ENCODE assay signal across 8 cellular contexts in genomic region chr12:120301962-120302815, GRCh38. TPM values are rescaled to one million over a fixed set of nuclear protein-coding genes. Genes with fewer than 3 reads are reported as not detected.
DNase-seq lines count a peak whose midpoint lies in the region; ATAC-seq and TF ChIP-seq lines count a peak whose summit lies in the region.

A gene with protein sequence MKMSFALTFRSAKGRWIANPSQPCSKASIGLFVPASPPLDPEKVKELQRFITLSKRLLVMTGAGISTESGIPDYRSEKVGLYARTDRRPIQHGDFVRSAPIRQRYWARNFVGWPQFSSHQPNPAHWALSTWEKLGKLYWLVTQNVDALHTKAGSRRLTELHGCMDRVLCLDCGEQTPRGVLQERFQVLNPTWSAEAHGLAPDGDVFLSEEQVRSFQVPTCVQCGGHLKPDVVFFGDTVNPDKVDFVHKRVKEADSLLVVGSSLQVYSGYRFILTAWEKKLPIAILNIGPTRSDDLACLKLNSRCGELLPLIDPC (plus strand): TSS chr12:120302321. CDS start chr12:120303562, 1,241 bp downstream.

- ATAC-seq in GM19452 (IDR thresholded peaks at IDR 0.05; ENCODE audit: unreplicated experiment): peak; percentile 94
- ATAC-seq in activated CD8-positive, alpha-beta T cell treated with anti-CD3 and anti-CD28 coated beads for 36 hours: peak; percentile 99

- no peaks in the 10 kb centered on the region for H3K27me3 ChIP-seq in CD4-positive, alpha-beta memory T cell (ENCODE audit: insufficient read depth, low read length)
- no peaks in the 10 kb centered on the region for H3K27me3 ChIP-seq in effector memory CD4-positive, alpha-beta T cell (replicated peaks; ENCODE audit: control insufficient read depth, insufficient read depth, low read length, poor library complexity, severe bottlenecking)

- POLR2A ChIA-PET in CD4-positive, alpha-beta memory T cell (lab: Charles Lee; ENCODE audit: partially characterized antibody): interaction anchor here (0.7 to 4.4 kb wide), 25 partner anchors 8 to 411 kb away, joined by 3 to 207 read pairs (median 4); partner anchors contain the start of genes COQ5, DYNLL1, PLA2G1B and POP5
- POLR2A ChIA-PET in activated CD8-positive, alpha-beta T cell treated with anti-CD3 and anti-CD28 coated beads for 36 hours (lab: Charles Lee): interaction anchor here (1.1 to 7.5 kb wide), 8 partner anchors 10 to 103 kb away, joined by 3 to 154 read pairs (median 8); partner anchors contain the start of genes PLA2G1B, RNU4-1, RNU4-2 and RPLP0

- H3K36me3 Mint-ChIP-seq in CD4-positive, alpha-beta memory T cell: peaks cover 0 to 2% of the 10 kb centered on the region in 2 donors
- H3K36me3 Mint-ChIP-seq in activated CD8-positive, alpha-beta T cell treated with anti-CD3 and anti-CD28 coated beads for 36 hours (ENCODE audit: low read depth): no peaks in the 10 kb centered on the region

- H3K4me3 ChIP-seq in CD4-positive, alpha-beta memory T cell (ENCODE audit: low read length in 2 of 2): peak within 1 kb of the TSS; percentile 65 to 94
- H3K4me3 ChIP-seq in effector memory CD4-positive, alpha-beta T cell (ENCODE audit: insufficient read depth, low read depth, low read length, poor library complexity, severe bottlenecking): peak within 1 kb of the TSS; percentile 94

- peak within 1 kb of the TSS; percentile 77 to 95 (median 93) for H3K27ac Mint-ChIP-seq in CD4-positive, alpha-beta memory T cell
- peak within 1 kb of the TSS; percentile 91 for H3K27ac Mint-ChIP-seq in activated CD8-positive, alpha-beta T cell treated with anti-CD3 and anti-CD28 coated beads for 36 hours

- no peaks in the 10 kb centered on the region for H3K9me3 ChIP-seq in CD4-positive, alpha-beta memory T cell (ENCODE audit: control insufficient read depth in 1 of 2, low read length in 2 of 2)
- H3K9me3 ChIP-seq in effector memory CD4-positive, alpha-beta T cell (ENCODE audit: control insufficient read depth, low read length): no peaks in the 10 kb centered on the region

- H3K27me3 Mint-ChIP-seq in CD4-positive, alpha-beta memory T cell: no peaks in the 10 kb centered on the region
- H3K27me3 Mint-ChIP-seq in activated CD8-positive, alpha-beta T cell treated with anti-CD3 and anti-CD28 coated beads for 36 hours: no peaks in the 10 kb centered on the region

- TF ChIP-seq CTCF in activated CD8-positive, alpha-beta T cell treated with anti-CD3 and anti-CD28 coated beads for 36 hours (IDR thresholded peaks at IDR 0.05): peak; percentile 66

- peak within 1 kb of the TSS; percentile 93 to 98 (median 96) for H3K4me3 Mint-ChIP-seq in CD4-positive, alpha-beta memory T cell
- H3K4me3 Mint-ChIP-seq in activated CD8-positive, alpha-beta T cell treated with anti-CD3 and anti-CD28 coated beads for 36 hours: peak within 1 kb of the TSS; percentile 98

- peaks cover 6 to 10% (median 8%) of the 10 kb centered on the region in 4 donors for H3K4me1 Mint-ChIP-seq in CD4-positive, alpha-beta memory T cell
- H3K4me1 Mint-ChIP-seq in activated CD8-positive, alpha-beta T cell treated with anti-CD3 and anti-CD28 coated beads for 36 hours (ENCODE audit: low read depth): peaks cover 8% of the 10 kb centered on the region

- CTCF ChIA-PET in CD4-positive, alpha-beta memory T cell (lab: Charles Lee; ENCODE audit: partially characterized antibody): interaction anchor here (0.6 to 3.9 kb wide), 23 partner anchors 8 to 257 kb away, joined by 3 to 69 read pairs (median 4); partner anchors contain the start of genes RNU4-1, RNU4-2, RPLP0 and SRSF9
- CTCF ChIA-PET in activated CD8-positive, alpha-beta T cell treated with anti-CD3 and anti-CD28 coated beads for 36 hours (lab: Charles Lee): interaction anchor here (0.7 to 2.4 kb wide), 26 partner anchors 8 to 166 kb away, joined by 3 to 39 read pairs (median 4); partner anchors contain the start of genes RNU4-1, RNU4-2 and RPLP0

- intact Hi-C loops in CD4-positive, alpha-beta memory T cell (cut with micrococcal nuclease): loop anchor here (1.0 kb wide), 2 partner anchors 9 to 15 kb away; partner anchors contain the start of gene RNU4-1
- intact Hi-C loops in activated CD8-positive, alpha-beta T cell treated with anti-CD3 and anti-CD28 coated beads for 36 hours (cut with micrococcal nuclease): no loop called here

- peak; percentile 87 to 91 (median 88) for DNase-seq in CD4-positive, alpha-beta memory T cell
- DNase-seq in HK-2 (ENCODE audit: unreplicated experiment): peak; percentile 78
- DNase-seq in NCI-H82 treated with DMSO at 0.1 percent for 48 hours (lab: John Stamatoyannopoulos, UW; ENCODE audit: unreplicated experiment): peak; percentile 92
- peak; percentile 98 for DNase-seq in activated CD8-positive, alpha-beta T cell treated with anti-CD3 and anti-CD28 coated beads for 36 hours
- peak; percentile 74 to 84 (median 75) for DNase-seq in effector memory CD4-positive, alpha-beta T cell
- peak; percentile 99 for DNase-seq in medulla oblongata (ENCODE audit: extremely low spot score)
- peak; percentile 80 for DNase-seq in stimulated activated CD8-positive, alpha-beta memory T cell treated with anti-CD3 and anti-CD28 coated beads, Interleukin-12 subunit alpha, Interleukin-12 subunit beta, amount 100 ng/mL, for 24 hours (ENCODE audit: extremely low read depth)

- peak within 1 kb of the TSS; percentile 62 for H3K27ac ChIP-seq in CD4-positive, alpha-beta memory T cell (ENCODE audit: low read depth, low read length)
- H3K27ac ChIP-seq in effector memory CD4-positive, alpha-beta T cell (ENCODE audit: insufficient read depth, low read length, poor library complexity, severe bottlenecking): peak within 1 kb of the TSS; percentile 65

- no peaks in the 10 kb centered on the region for H3K36me3 ChIP-seq in CD4-positive, alpha-beta memory T cell (ENCODE audit: insufficient read depth, low read length)
- H3K36me3 ChIP-seq in effector memory CD4-positive, alpha-beta T cell (ENCODE audit: control insufficient read depth, insufficient read depth, low read length): no peaks in the 10 kb centered on the region

- peaks cover 3% of the 10 kb centered on the region for H3K4me1 ChIP-seq in CD4-positive, alpha-beta memory T cell (ENCODE audit: insufficient read depth, low read length)
- peaks cover 6% of the 10 kb centered on the region for H3K4me1 ChIP-seq in effector memory CD4-positive, alpha-beta T cell (ENCODE audit: control insufficient read depth, insufficient read depth, low read length, poor library complexity, severe bottlenecking)

- H3K9me3 Mint-ChIP-seq in CD4-positive, alpha-beta memory T cell: no peaks in the 10 kb centered on the region
- no peaks in the 10 kb centered on the region for H3K9me3 Mint-ChIP-seq in activated CD8-positive, alpha-beta T cell treated with anti-CD3 and anti-CD28 coated beads for 36 hours

RNA-seq across cellular contexts. Expression of the gene that starts here (rescaled TPM):
- total RNA-seq in CD4-positive, alpha-beta memory T cell: 1 to 10 TPM; 4.9 to 5.9 TPM
- polyA plus RNA-seq in CD4-positive, alpha-beta memory T cell: 1 to 10 TPM in 1 of 2 donors, under 1 TPM in 1; 0.46 to 2.2 TPM
- 1 to 10 TPM; 2.7 to 3.3 TPM for total RNA-seq in activated CD8-positive, alpha-beta T cell treated with anti-CD3 and anti-CD28 coated beads for 36 hours

Comparison
In these comparisons a context has a peak if more than half of its experiments do, and no peak if none do; other contexts are left out.
1. Peak in every context shown above with its lines: DNase-seq, ATAC-seq, H3K4me3 ChIP-seq and H3K27ac ChIP-seq.